1 cellular context compared by ENCODE assay signal in the genomic region with DNA sequence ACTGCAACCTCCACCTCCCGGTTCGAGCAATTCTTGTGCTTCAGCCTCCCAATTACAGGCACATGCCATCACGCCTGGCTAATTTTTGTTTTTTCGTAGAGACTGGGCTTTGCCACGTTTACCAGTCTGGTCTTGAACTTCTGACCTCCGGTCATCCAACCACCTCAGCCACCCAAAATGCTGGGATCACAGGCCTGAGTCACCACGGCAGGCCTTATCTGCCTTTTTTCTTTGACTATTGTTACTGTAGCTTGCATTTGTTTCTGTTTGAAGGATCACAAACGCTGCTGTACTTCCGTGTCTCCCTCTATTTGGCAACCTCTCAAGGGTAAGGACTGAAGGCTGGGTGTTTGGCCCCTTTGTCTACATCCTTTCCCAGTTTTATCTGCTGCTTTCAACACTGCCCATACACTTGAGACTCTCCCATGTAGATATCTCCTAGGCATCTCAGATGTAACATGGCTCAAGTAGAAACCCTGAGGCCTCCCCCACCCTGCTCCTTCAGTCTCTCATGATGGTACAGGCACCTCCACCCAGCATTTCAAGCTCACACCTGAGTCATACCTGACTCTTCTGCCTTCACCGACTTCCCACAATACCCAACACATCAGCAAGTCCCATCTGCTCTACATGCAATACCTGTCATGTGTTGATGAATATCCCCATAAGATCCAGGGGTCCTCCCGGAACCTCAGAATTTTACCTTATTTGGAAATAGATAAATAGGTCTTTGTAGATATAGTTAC.
A peak's percentile ranks its signal among the peaks of the same experiment; 100 is the strongest.
TF ChIP-seq lines count a peak whose summit lies in the region.

No MANE protein-coding gene starts in this region.

TF ChIP-seq in HepG2, 621 proteins besides CTCF, POLR2A, EP300 and RAD21 (continued from another document):
- TF ChIP-seq, protein P1, sequence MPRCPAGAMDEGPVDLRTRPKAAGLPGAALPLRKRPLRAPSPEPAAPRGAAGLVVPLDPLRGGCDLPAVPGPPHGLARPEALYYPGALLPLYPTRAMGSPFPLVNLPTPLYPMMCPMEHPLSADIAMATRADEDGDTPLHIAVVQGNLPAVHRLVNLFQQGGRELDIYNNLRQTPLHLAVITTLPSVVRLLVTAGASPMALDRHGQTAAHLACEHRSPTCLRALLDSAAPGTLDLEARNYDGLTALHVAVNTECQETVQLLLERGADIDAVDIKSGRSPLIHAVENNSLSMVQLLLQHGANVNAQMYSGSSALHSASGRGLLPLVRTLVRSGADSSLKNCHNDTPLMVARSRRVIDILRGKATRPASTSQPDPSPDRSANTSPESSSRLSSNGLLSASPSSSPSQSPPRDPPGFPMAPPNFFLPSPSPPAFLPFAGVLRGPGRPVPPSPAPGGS (CRISPR knock-in tag; IDR thresholded peaks at IDR 0.05), result no peak
- TF ChIP-seq JUNB (CRISPR knock-in tag; IDR thresholded peaks at IDR 0.05; ENCODE audit: borderline replicate concordance) (no peak; the same call in 1 of the 2 replicates), ZNF724P (CRISPR knock-in tag; IDR thresholded peaks at IDR 0.05; ENCODE audit: borderline replicate concordance) (no peak), DR1 (CRISPR knock-in tag; IDR thresholded peaks at IDR 0.05) (no peak), CREB1 (IDR thresholded peaks at IDR 0.05) (no peak), CREB1 (CRISPR knock-in tag; IDR thresholded peaks at IDR 0.05) (no peak), ZNF552 (CRISPR knock-in tag; IDR thresholded peaks at IDR 0.05; ENCODE audit: borderline replicate concordance) (no peak), ATF3 (CRISPR knock-in tag; IDR thresholded peaks at IDR 0.05) (peak; percentile 60; the same call in 1 of the 2 replicates), ZSCAN29 (CRISPR knock-in tag; conservative IDR thresholded peaks at IDR 0.05) (no peak), RFX3 (CRISPR knock-in tag; IDR thresholded peaks at IDR 0.05) (no peak), HDAC6 (IDR thresholded peaks at IDR 0.05; ENCODE audit: low read depth, low read length) (no peak), WIZ (CRISPR knock-in tag; IDR thresholded peaks at IDR 0.05) (no peak), ZNF891 (CRISPR knock-in tag; IDR thresholded peaks at IDR 0.05) (no peak), PITX1 (CRISPR knock-in tag; IDR thresholded peaks at IDR 0.05) (0 out of 2 replicates have a peak, but pooled peaks have one; percentile 44), ZNF510 (CRISPR knock-in tag; IDR thresholded peaks at IDR 0.05; ENCODE audit: low read depth) (no peak), BORCS8-MEF2B (CRISPR knock-in tag; IDR thresholded peaks at IDR 0.05) (no peak), ZNF282 (IDR thresholded peaks at IDR 0.05; ENCODE audit: partially characterized antibody) (no peak), ZMAT5 (CRISPR knock-in tag; IDR thresholded peaks at IDR 0.05; ENCODE audit: borderline replicate concordance, low read depth) (no peak), ZFAT (CRISPR knock-in tag; conservative IDR thresholded peaks at IDR 0.05) (no peak), ZNF24 (IDR thresholded peaks at IDR 0.05) (no peak), ZNF230 (CRISPR knock-in tag; IDR thresholded peaks at IDR 0.05) (no peak), ZNF678 (CRISPR knock-in tag; IDR thresholded peaks at IDR 0.05) (no peak), IKZF4 (CRISPR knock-in tag; IDR thresholded peaks at IDR 0.05; ENCODE audit: borderline replicate concordance, low read depth, not compliant biosample characterization) (no peak), XBP1 (CRISPR knock-in tag; IDR thresholded peaks at IDR 0.05) (no peak), ADNP (CRISPR knock-in tag; IDR thresholded peaks at IDR 0.05) (0 out of 2 replicates have a peak, but pooled peaks have one; percentile 55), ARID2 (CRISPR knock-in tag; IDR thresholded peaks at IDR 0.05; ENCODE audit: borderline replicate concordance) (no peak), ZNF841 (CRISPR knock-in tag; IDR thresholded peaks at IDR 0.05; ENCODE audit: borderline replicate concordance) (no peak), NCOA1 (CRISPR knock-in tag; IDR thresholded peaks at IDR 0.05) (no peak), NFIC (IDR thresholded peaks at IDR 0.05; ENCODE audit: low read length) (no peak), ZNF768 (CRISPR knock-in tag; IDR thresholded peaks at IDR 0.05) (no peak), NR3C1 (CRISPR knock-in tag; IDR thresholded peaks at IDR 0.05) (no peak), THAP9 (CRISPR knock-in tag; IDR thresholded peaks at IDR 0.05; ENCODE audit: borderline replicate concordance) (no peak), CREBL2 (CRISPR knock-in tag; IDR thresholded peaks at IDR 0.05; ENCODE audit: borderline replicate concordance) (no peak)
- TF ChIP-seq, protein P2, sequence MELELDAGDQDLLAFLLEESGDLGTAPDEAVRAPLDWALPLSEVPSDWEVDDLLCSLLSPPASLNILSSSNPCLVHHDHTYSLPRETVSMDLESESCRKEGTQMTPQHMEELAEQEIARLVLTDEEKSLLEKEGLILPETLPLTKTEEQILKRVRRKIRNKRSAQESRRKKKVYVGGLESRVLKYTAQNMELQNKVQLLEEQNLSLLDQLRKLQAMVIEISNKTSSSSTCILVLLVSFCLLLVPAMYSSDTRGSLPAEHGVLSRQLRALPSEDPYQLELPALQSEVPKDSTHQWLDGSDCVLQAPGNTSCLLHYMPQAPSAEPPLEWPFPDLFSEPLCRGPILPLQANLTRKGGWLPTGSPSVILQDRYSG (CRISPR knock-in tag; IDR thresholded peaks at IDR 0.05), result no peak
- TF ChIP-seq, protein P3, sequence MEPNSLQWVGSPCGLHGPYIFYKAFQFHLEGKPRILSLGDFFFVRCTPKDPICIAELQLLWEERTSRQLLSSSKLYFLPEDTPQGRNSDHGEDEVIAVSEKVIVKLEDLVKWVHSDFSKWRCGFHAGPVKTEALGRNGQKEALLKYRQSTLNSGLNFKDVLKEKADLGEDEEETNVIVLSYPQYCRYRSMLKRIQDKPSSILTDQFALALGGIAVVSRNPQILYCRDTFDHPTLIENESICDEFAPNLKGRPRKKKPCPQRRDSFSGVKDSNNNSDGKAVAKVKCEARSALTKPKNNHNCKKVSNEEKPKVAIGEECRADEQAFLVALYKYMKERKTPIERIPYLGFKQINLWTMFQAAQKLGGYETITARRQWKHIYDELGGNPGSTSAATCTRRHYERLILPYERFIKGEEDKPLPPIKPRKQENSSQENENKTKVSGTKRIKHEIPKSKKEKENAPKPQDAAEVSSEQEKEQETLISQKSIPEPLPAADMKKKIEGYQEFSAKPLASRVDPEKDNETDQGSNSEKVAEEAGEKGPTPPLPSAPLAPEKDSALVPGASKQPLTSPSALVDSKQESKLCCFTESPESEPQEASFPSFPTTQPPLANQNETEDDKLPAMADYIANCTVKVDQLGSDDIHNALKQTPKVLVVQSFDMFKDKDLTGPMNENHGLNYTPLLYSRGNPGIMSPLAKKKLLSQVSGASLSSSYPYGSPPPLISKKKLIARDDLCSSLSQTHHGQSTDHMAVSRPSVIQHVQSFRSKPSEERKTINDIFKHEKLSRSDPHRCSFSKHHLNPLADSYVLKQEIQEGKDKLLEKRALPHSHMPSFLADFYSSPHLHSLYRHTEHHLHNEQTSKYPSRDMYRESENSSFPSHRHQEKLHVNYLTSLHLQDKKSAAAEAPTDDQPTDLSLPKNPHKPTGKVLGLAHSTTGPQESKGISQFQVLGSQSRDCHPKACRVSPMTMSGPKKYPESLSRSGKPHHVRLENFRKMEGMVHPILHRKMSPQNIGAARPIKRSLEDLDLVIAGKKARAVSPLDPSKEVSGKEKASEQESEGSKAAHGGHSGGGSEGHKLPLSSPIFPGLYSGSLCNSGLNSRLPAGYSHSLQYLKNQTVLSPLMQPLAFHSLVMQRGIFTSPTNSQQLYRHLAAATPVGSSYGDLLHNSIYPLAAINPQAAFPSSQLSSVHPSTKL (CRISPR knock-in tag; IDR thresholded peaks at IDR 0.05), result peak; percentile 83
- TF ChIP-seq, protein P4, sequence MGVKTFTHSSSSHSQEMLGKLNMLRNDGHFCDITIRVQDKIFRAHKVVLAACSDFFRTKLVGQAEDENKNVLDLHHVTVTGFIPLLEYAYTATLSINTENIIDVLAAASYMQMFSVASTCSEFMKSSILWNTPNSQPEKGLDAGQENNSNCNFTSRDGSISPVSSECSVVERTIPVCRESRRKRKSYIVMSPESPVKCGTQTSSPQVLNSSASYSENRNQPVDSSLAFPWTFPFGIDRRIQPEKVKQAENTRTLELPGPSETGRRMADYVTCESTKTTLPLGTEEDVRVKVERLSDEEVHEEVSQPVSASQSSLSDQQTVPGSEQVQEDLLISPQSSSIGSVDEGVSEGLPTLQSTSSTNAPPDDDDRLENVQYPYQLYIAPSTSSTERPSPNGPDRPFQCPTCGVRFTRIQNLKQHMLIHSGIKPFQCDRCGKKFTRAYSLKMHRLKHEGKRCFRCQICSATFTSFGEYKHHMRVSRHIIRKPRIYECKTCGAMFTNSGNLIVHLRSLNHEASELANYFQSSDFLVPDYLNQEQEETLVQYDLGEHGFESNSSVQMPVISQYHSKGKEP (CRISPR knock-in tag; IDR thresholded peaks at IDR 0.05), result no peak
- TF ChIP-seq, protein P5, sequence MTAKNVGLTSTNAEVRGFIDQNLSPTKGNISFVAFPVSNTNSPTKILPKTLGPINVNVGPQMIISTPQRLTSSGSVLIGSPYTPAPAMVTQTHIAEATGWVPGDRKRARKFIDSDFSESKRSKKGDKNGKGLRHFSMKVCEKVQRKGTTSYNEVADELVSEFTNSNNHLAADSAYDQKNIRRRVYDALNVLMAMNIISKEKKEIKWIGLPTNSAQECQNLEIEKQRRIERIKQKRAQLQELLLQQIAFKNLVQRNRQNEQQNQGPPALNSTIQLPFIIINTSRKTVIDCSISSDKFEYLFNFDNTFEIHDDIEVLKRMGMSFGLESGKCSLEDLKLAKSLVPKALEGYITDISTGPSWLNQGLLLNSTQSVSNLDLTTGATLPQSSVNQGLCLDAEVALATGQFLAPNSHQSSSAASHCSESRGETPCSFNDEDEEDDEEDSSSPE (CRISPR knock-in tag; IDR thresholded peaks at IDR 0.05), result no peak
- TF ChIP-seq, protein P6, sequence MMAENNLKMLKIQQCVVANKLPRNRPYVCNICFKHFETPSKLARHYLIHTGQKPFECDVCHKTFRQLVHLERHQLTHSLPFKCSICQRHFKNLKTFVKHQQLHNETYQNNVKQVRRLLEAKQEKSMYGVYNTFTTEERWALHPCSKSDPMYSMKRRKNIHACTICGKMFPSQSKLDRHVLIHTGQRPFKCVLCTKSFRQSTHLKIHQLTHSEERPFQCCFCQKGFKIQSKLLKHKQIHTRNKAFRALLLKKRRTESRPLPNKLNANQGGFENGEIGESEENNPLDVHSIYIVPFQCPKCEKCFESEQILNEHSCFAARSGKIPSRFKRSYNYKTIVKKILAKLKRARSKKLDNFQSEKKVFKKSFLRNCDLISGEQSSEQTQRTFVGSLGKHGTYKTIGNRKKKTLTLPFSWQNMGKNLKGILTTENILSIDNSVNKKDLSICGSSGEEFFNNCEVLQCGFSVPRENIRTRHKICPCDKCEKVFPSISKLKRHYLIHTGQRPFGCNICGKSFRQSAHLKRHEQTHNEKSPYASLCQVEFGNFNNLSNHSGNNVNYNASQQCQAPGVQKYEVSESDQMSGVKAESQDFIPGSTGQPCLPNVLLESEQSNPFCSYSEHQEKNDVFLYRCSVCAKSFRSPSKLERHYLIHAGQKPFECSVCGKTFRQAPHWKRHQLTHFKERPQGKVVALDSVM (CRISPR knock-in tag; IDR thresholded peaks at IDR 0.05), result no peak
- TF ChIP-seq, protein P7, sequence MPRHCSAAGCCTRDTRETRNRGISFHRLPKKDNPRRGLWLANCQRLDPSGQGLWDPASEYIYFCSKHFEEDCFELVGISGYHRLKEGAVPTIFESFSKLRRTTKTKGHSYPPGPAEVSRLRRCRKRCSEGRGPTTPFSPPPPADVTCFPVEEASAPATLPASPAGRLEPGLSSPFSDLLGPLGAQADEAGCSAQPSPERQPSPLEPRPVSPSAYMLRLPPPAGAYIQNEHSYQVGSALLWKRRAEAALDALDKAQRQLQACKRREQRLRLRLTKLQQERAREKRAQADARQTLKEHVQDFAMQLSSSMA (CRISPR knock-in tag; IDR thresholded peaks at IDR 0.05), result no peak
